1 cellular context compared by ENCODE assay signal in genomic region chr22:38484244-38484643, GRCh38.
TF ChIP-seq lines count a peak whose summit lies in the region.

No MANE protein-coding gene starts in this region.

TF ChIP-seq in IMR-90, 13 proteins besides CTCF, POLR2A, EP300 and RAD21:
- TF ChIP-seq BHLHE40 (IDR thresholded peaks at IDR 0.05; ENCODE audit: low read depth, low read length): no peak
- no peak for TF ChIP-seq RFX5 (IDR thresholded peaks at IDR 0.05; ENCODE audit: low read depth, low read length)
- no peak for TF ChIP-seq SMC3 (IDR thresholded peaks at IDR 0.05; ENCODE audit: low read depth, low read length)
- TF ChIP-seq RCOR1 (IDR thresholded peaks at IDR 0.05; ENCODE audit: insufficient replicate concordance, low read length): no peak
- no peak for TF ChIP-seq USF2 (IDR thresholded peaks at IDR 0.05; ENCODE audit: low read depth, low read length)
- TF ChIP-seq FOS (IDR thresholded peaks at IDR 0.05; ENCODE audit: low read depth, low read length): no peak
- TF ChIP-seq MXI1 (IDR thresholded peaks at IDR 0.05; ENCODE audit: borderline replicate concordance, low read depth, low read length): no peak
